14 cellular contexts compared by ENCODE assay signal in genomic region chr9:4833781-4834560, GRCh38. TPM values are rescaled to one million over a fixed set of nuclear protein-coding genes. Genes with fewer than 3 reads are reported as not detected.
A peak's percentile ranks its signal among the peaks of the same experiment; 100 is the strongest.
DNase-seq lines count a peak whose midpoint lies in the region; ATAC-seq, FAIRE-seq and TF ChIP-seq lines count a peak whose summit lies in the region.
"Had no signal": no experiment of that assay in that cellular context is flagged by ENCODE, and none has a peak within 500 bp of the region (broad histone marks: within the 10 kb centered on the region; RNA-seq: fewer than 3 reads in every experiment).

No MANE protein-coding gene starts in this region.

- TSS peak; percentile 16 for BruUV-seq in PC-9 (replicated peaks; lab: Mats Ljungman, UMichigan)

- H2AFZ ChIP-seq in GM23248: no peak overlapping the region
- no peak overlapping the region for H2AFZ ChIP-seq in PC-9
- H2AFZ ChIP-seq in osteoblast (ENCODE audit: low read length): no peak overlapping the region

- H3K9me2 ChIP-seq in GM23248 (ENCODE audit: insufficient read depth) (no peaks in the 10 kb centered on the region), PC-9 (ENCODE audit: insufficient read depth) (no peaks in the 10 kb centered on the region)

- POLR2A ChIA-PET in PC-9 (lab: Charles Lee; ENCODE audit: unreplicated experiment): no interaction called here

- H3K4me3 ChIP-seq in GM23248 (0 out of 2 replicates have a peak overlapping the region, but pooled peaks have one; percentile 32), PC-9 (no peak overlapping the region), coronary artery (no peak overlapping the region), osteoblast (ENCODE audit: insufficient read depth, low read length) (no peak overlapping the region)
- H3K4me3 ChIP-seq: cardiac muscle cell, right lobe of liver, thoracic aorta had no signal

- H3K4me1 ChIP-seq in GM23248 (ENCODE audit: insufficient read depth) (peaks cover 71% of the 10 kb centered on the region), PC-9 (replicated peaks; ENCODE audit: insufficient read depth) (peaks cover 22% of the 10 kb centered on the region), osteoblast (ENCODE audit: insufficient read depth, low read length) (peaks cover 70% of the 10 kb centered on the region)

- no peaks in the 10 kb centered on the region for H4K20me1 ChIP-seq in GM23248 (ENCODE audit: insufficient read depth)
- no peaks in the 10 kb centered on the region for H4K20me1 ChIP-seq in PC-9 (ENCODE audit: insufficient read depth)
- no peaks in the 10 kb centered on the region for H4K20me1 ChIP-seq in osteoblast (ENCODE audit: insufficient read depth, low read length)

- intact Hi-C loops in PC-9 (cut with micrococcal nuclease; ENCODE audit: unreplicated experiment): no loop called here

- peaks cover 16% of the 10 kb centered on the region; the same call in 1 of the 2 replicates for H3K79me2 ChIP-seq in GM23248 (ENCODE audit: insufficient read depth)
- no peaks in the 10 kb centered on the region for H3K79me2 ChIP-seq in PC-9 (ENCODE audit: low read depth)
- peaks cover 6% of the 10 kb centered on the region for H3K79me2 ChIP-seq in osteoblast (ENCODE audit: insufficient read depth, low read length)

- peak; percentile 76 for DNase-seq in GM23248
- DNase-seq in PC-9: no peak
- no peak for DNase-seq in coronary artery (ENCODE audit: low spot score)
- no peak for DNase-seq in osteoblast (ENCODE audit: insufficient read length, low spot score, missing footprints)
- DNase-seq in D721Med (ENCODE audit: insufficient read length, low spot score): no peak
- no peak for DNase-seq in GM19239 (ENCODE audit: insufficient read length, low spot score)
- DNase-seq: DMS153, H9, immature natural killer cell, NCI-H1105, right lobe of liver had no signal

- FAIRE-seq in D721Med (lab: Jason Lieb, UNC) (no peak), GM19239 (lab: Jason Lieb, UNC) (no peak)

- no peak for ATAC-seq in GM19023 (IDR thresholded peaks at IDR 0.05; ENCODE audit: unreplicated experiment)

- H3K27me3 ChIP-seq in GM23248 (replicated peaks; ENCODE audit: insufficient read depth) (no peaks in the 10 kb centered on the region), PC-9 (ENCODE audit: insufficient read depth, low read depth) (no peaks in the 10 kb centered on the region), osteoblast (ENCODE audit: insufficient read depth, low read length) (no peaks in the 10 kb centered on the region)
- H3K27me3 ChIP-seq: cardiac muscle cell, right lobe of liver had no signal

- CTCF ChIA-PET in PC-9 (lab: Charles Lee): no interaction called here

- TF ChIP-seq CTCF in PC-9 (conservative IDR thresholded peaks at IDR 0.05) (no peak), coronary artery (IDR thresholded peaks at IDR 0.05) (no peak), osteoblast (IDR thresholded peaks at IDR 0.05; ENCODE audit: extremely low read depth, low read depth, low read length) (no peak), D721Med (IDR thresholded peaks at IDR 0.05; ENCODE audit: insufficient read depth, missing control alignments) (no peak)

- H3K27ac ChIP-seq in GM23248 (peak overlapping the region; percentile 91), PC-9 (peak overlapping the region; percentile 85), coronary artery (peak overlapping the region; percentile 11 to 35), osteoblast (ENCODE audit: low read depth, low read length) (peak overlapping the region; percentile 96)
- H3K27ac ChIP-seq: cardiac muscle cell, right lobe of liver had no signal

- in situ Hi-C loops in GM23248 (cut with MboI): no loop called here

- H3K36me3 ChIP-seq in GM23248 (ENCODE audit: low read depth) (no peaks in the 10 kb centered on the region), PC-9 (ENCODE audit: low read depth) (no peaks in the 10 kb centered on the region), osteoblast (ENCODE audit: insufficient read depth, low read length) (no peaks in the 10 kb centered on the region)
- H3K36me3 ChIP-seq: cardiac muscle cell had no signal

- WGBS in GM23248 (ENCODE audit: low coverage in 1 of 2, low lambda C conversion rate in 2 of 2, missing lambda C conversion rate in 2 of 2), 2 experiments: 59 to 60% methylated on average over 11 of the region's 11 CpGs

- peaks cover 66% of the 10 kb centered on the region for H3F3A ChIP-seq in GM23248 (ENCODE audit: insufficient read depth)
- peaks cover 20% of the 10 kb centered on the region for H3F3A ChIP-seq in PC-9 (ENCODE audit: insufficient read depth, low read depth)

- H3K9me3 ChIP-seq in GM23248 (ENCODE audit: low read depth) (no peaks in the 10 kb centered on the region), PC-9 (ENCODE audit: insufficient read depth, low read depth) (no peaks in the 10 kb centered on the region), osteoblast (ENCODE audit: low read depth, low read length) (no peaks in the 10 kb centered on the region)
- H3K9me3 ChIP-seq: right lobe of liver, thoracic aorta had no signal

- peak overlapping the region; percentile 64 for H3K9ac ChIP-seq in GM23248

- H3K4me2 ChIP-seq in GM23248 (ENCODE audit: unreplicated experiment) (peak overlapping the region; percentile 73), PC-9 (peak overlapping the region; percentile 19), osteoblast (ENCODE audit: insufficient read depth, low read length) (peak overlapping the region; percentile 39)

RNA-seq across cellular contexts. Expression of gene RCL1, which starts 41.2 kb away (rescaled TPM):
- 4.0 and 7.8 TPM in 2 replicates for total RNA-seq in GM23248 (2014; rRNA removed; shearing (Covaris generic))
- 6.9 and 7.7 TPM in 2 replicates for polyA plus RNA-seq in GM23248 (2016; fragmentation: Nextera tagmentation; extraction: Ambion mirVana)
- total RNA-seq in PC-9 (2021): 8.5 and 9.5 TPM in 2 replicates
- 11.5 and 15.6 TPM in 2 replicates for total RNA-seq in osteoblast

Comparison
In these comparisons a context has a peak if more than half of its experiments do, and no peak if none do; other contexts are left out.
1. H3K27ac ChIP-seq: peak in every context shown above with its lines; median percentile 96 in osteoblast; 91 in GM23248; 85 in PC-9; 23 in coronary artery.
2. H3K4me2 ChIP-seq: peak in every context shown above with its lines; median percentile 73 in GM23248; 39 in osteoblast; 19 in PC-9.